In the genomic region with DNA sequence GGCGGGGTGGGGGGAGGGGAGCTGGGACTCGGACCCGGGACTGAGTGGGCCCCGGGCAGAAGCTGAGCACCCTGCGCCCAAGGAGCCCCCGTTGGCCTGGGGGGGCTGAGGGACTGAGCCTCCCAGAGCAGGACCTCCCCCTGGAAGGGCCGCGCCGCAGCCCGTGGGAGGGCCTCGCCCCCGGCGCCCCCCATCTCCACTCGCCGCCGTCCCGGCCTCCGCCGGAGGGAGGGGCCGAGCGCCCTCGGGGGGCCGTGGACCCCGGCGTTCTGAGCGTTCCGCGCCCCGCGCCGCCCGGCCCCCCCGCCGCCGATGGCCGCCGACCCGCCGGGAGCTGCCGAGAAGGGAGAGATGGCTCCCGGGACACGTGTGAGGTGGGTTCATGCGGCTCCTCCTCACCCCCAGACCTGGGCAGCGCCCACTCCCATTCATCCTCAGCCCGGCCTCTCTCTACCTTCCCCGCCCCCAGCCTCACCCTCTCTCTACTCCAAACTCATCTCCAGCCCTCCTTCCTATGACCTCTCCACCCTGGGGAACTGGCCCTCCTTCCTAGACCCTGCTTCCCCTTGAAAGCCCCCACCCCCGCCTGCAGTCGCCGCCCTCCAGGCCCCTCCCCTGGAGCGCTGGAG, we compare ENCODE assay signal across 8 cellular contexts. TPM values are rescaled to one million over a fixed set of nuclear protein-coding genes. Genes with fewer than 3 reads are reported as not detected.
DNase-seq lines count a peak whose midpoint lies in the region; ATAC-seq lines count a peak whose summit lies in the region.

No MANE protein-coding gene starts in this region.

- ATAC-seq in activated naive CD4-positive, alpha-beta T cell treated with anti-CD3 and anti-CD28 coated beads, Interleukin-2, amount 50 U/mL, for 72 hours = no peak
- ATAC-seq in stimulated activated naive CD8-positive, alpha-beta T cell treated with anti-CD3 and anti-CD28 coated beads, Interleukin-15, amount 100 ng/mL, for 72 hours = no peak
- ATAC-seq in GM18520 (IDR thresholded peaks at IDR 0.05; ENCODE audit: unreplicated experiment) = no peak

- peak; percentile 44 for DNase-seq in activated naive CD4-positive, alpha-beta T cell treated with anti-CD3 and anti-CD28 coated beads, Interleukin-2, amount 10 ng/mL, durations not matched to agents 7 days and 5 days
- DNase-seq in activated naive CD4-positive, alpha-beta T cell treated with anti-CD3 and anti-CD28 coated beads, Interleukin-2, amount 50 U/mL, for 72 hours (ENCODE audit: low spot score in 2 of 2) = no peak
- DNase-seq in activated T-helper 1 cell treated with anti-CD3 and anti-CD28 coated beads, Interleukin-12 subunit alpha, Interleukin-12 subunit beta, Interleukin-2, Interleukin-4 antibody, amounts not matched to agents 30 ng/mL and 10 ng/mL and 1 ng/mL, durations not matched to agents 14 hours and 24 hours and 36 hours (ENCODE audit: low spot score) = no peak
- DNase-seq in stimulated activated naive CD8-positive, alpha-beta T cell treated with anti-CD3 and anti-CD28 coated beads, Interleukin-15, amount 100 ng/mL, for 72 hours = no peak
- DNase-seq in inferior parietal cortex (ENCODE audit: extremely low spot score) (no peak), NCI-H187 treated with DMSO at 0.1 percent for 48 hours (lab: John Stamatoyannopoulos, UW) (no peak)

- peaks cover 6% of the 10 kb centered on the region for H3K36me3 Mint-ChIP-seq in activated naive CD4-positive, alpha-beta T cell treated with anti-CD3 and anti-CD28 coated beads, Interleukin-2, amount 10 ng/mL, durations not matched to agents 7 days and 5 days
- H3K36me3 Mint-ChIP-seq in activated naive CD4-positive, alpha-beta T cell treated with anti-CD3 and anti-CD28 coated beads, Interleukin-2, amount 50 U/mL, for 72 hours = peaks cover 0 to 5% of the 10 kb centered on the region in 2 donors
- peaks cover 6% of the 10 kb centered on the region for H3K36me3 Mint-ChIP-seq in activated T-helper 1 cell treated with anti-CD3 and anti-CD28 coated beads, Interleukin-12 subunit alpha, Interleukin-12 subunit beta, Interleukin-2, Interleukin-4 antibody, amounts not matched to agents 30 ng/mL and 10 ng/mL and 1 ng/mL, durations not matched to agents 14 hours and 24 hours and 36 hours (ENCODE audit: low read depth)

- peaks cover 36% of the 10 kb centered on the region for H3K4me1 Mint-ChIP-seq in activated naive CD4-positive, alpha-beta T cell treated with anti-CD3 and anti-CD28 coated beads, Interleukin-2, amount 10 ng/mL, durations not matched to agents 7 days and 5 days
- peaks cover 18% of the 10 kb centered on the region for H3K4me1 Mint-ChIP-seq in activated T-helper 1 cell treated with anti-CD3 and anti-CD28 coated beads, Interleukin-12 subunit alpha, Interleukin-12 subunit beta, Interleukin-2, Interleukin-4 antibody, amounts not matched to agents 30 ng/mL and 10 ng/mL and 1 ng/mL, durations not matched to agents 14 hours and 24 hours and 36 hours (ENCODE audit: low read depth)
- H3K4me1 Mint-ChIP-seq in stimulated activated naive CD8-positive, alpha-beta T cell treated with anti-CD3 and anti-CD28 coated beads, Interleukin-15, amount 100 ng/mL, for 72 hours = peaks cover 44% of the 10 kb centered on the region

- H3K4me3 Mint-ChIP-seq in activated naive CD4-positive, alpha-beta T cell treated with anti-CD3 and anti-CD28 coated beads, Interleukin-2, amount 10 ng/mL, durations not matched to agents 7 days and 5 days = peak overlapping the region; percentile 74
- H3K4me3 Mint-ChIP-seq in activated T-helper 1 cell treated with anti-CD3 and anti-CD28 coated beads, Interleukin-12 subunit alpha, Interleukin-12 subunit beta, Interleukin-2, Interleukin-4 antibody, amounts not matched to agents 30 ng/mL and 10 ng/mL and 1 ng/mL, durations not matched to agents 14 hours and 24 hours and 36 hours = peak overlapping the region; percentile 81
- H3K4me3 Mint-ChIP-seq in stimulated activated naive CD8-positive, alpha-beta T cell treated with anti-CD3 and anti-CD28 coated beads, Interleukin-15, amount 100 ng/mL, for 72 hours = peak overlapping the region; percentile 85 to 87

- H3K9me3 ChIP-seq in iPS-18c (ENCODE audit: control insufficient read depth, insufficient read depth, low read length) = peaks cover 3% of the 10 kb centered on the region

- H3K27ac Mint-ChIP-seq in activated naive CD4-positive, alpha-beta T cell treated with anti-CD3 and anti-CD28 coated beads, Interleukin-2, amount 10 ng/mL, durations not matched to agents 7 days and 5 days = no peak overlapping the region
- H3K27ac Mint-ChIP-seq in activated naive CD4-positive, alpha-beta T cell treated with anti-CD3 and anti-CD28 coated beads, Interleukin-2, amount 50 U/mL, for 72 hours = peak overlapping the region in 1 of 2 donors; percentile 63
- peak overlapping the region; percentile 72 for H3K27ac Mint-ChIP-seq in activated T-helper 1 cell treated with anti-CD3 and anti-CD28 coated beads, Interleukin-12 subunit alpha, Interleukin-12 subunit beta, Interleukin-2, Interleukin-4 antibody, amounts not matched to agents 30 ng/mL and 10 ng/mL and 1 ng/mL, durations not matched to agents 14 hours and 24 hours and 36 hours
- H3K27ac Mint-ChIP-seq in stimulated activated naive CD8-positive, alpha-beta T cell treated with anti-CD3 and anti-CD28 coated beads, Interleukin-15, amount 100 ng/mL, for 72 hours = peak overlapping the region in 1 of 2 donors; percentile 91

- no peaks in the 10 kb centered on the region for H3K27me3 Mint-ChIP-seq in activated naive CD4-positive, alpha-beta T cell treated with anti-CD3 and anti-CD28 coated beads, Interleukin-2, amount 10 ng/mL, durations not matched to agents 7 days and 5 days
- no peaks in the 10 kb centered on the region for H3K27me3 Mint-ChIP-seq in activated T-helper 1 cell treated with anti-CD3 and anti-CD28 coated beads, Interleukin-12 subunit alpha, Interleukin-12 subunit beta, Interleukin-2, Interleukin-4 antibody, amounts not matched to agents 30 ng/mL and 10 ng/mL and 1 ng/mL, durations not matched to agents 14 hours and 24 hours and 36 hours (ENCODE audit: insufficient read depth)
- no peaks in the 10 kb centered on the region for H3K27me3 Mint-ChIP-seq in stimulated activated naive CD8-positive, alpha-beta T cell treated with anti-CD3 and anti-CD28 coated beads, Interleukin-15, amount 100 ng/mL, for 72 hours

- intact Hi-C loops in activated T-helper 1 cell treated with anti-CD3 and anti-CD28 coated beads, Interleukin-12 subunit alpha, Interleukin-12 subunit beta, Interleukin-2, Interleukin-4 antibody, amounts not matched to agents 30 ng/mL and 10 ng/mL and 1 ng/mL, durations not matched to agents 14 hours and 24 hours and 36 hours (cut with micrococcal nuclease) = no loop called here

- CTCF ChIA-PET in activated naive CD4-positive, alpha-beta T cell treated with anti-CD3 and anti-CD28 coated beads, Interleukin-2, amount 10 ng/mL, durations not matched to agents 7 days and 5 days (lab: Charles Lee) = interaction anchor here (1.3 to 3.6 kb wide), 2 partner anchors 11 to 18 kb away, joined by 3 to 16 read pairs; no protein-coding TSS in a partner anchor

- H3K9me3 Mint-ChIP-seq in activated naive CD4-positive, alpha-beta T cell treated with anti-CD3 and anti-CD28 coated beads, Interleukin-2, amount 10 ng/mL, durations not matched to agents 7 days and 5 days = no peaks in the 10 kb centered on the region
- H3K9me3 Mint-ChIP-seq in activated naive CD4-positive, alpha-beta T cell treated with anti-CD3 and anti-CD28 coated beads, Interleukin-2, amount 50 U/mL, for 72 hours = no peaks in the 10 kb centered on the region
- no peaks in the 10 kb centered on the region for H3K9me3 Mint-ChIP-seq in activated T-helper 1 cell treated with anti-CD3 and anti-CD28 coated beads, Interleukin-12 subunit alpha, Interleukin-12 subunit beta, Interleukin-2, Interleukin-4 antibody, amounts not matched to agents 30 ng/mL and 10 ng/mL and 1 ng/mL, durations not matched to agents 14 hours and 24 hours and 36 hours
- H3K9me3 Mint-ChIP-seq in stimulated activated naive CD8-positive, alpha-beta T cell treated with anti-CD3 and anti-CD28 coated beads, Interleukin-15, amount 100 ng/mL, for 72 hours = no peaks in the 10 kb centered on the region

- H3K4me3 ChIP-seq in iPS-18c (ENCODE audit: insufficient read depth, low read depth, low read length) = peak overlapping the region; percentile 52

RNA-seq across cellular contexts. Expression of gene FBXL19, which starts 0.8 kb away (rescaled TPM):
- total RNA-seq in activated naive CD4-positive, alpha-beta T cell treated with anti-CD3 and anti-CD28 coated beads, Interleukin-2, amount 50 U/mL, for 72 hours = 10 to 100 TPM; 24.4 to 36.4 TPM
- 32.7 and 33.2 TPM in 2 replicates for total RNA-seq in activated T-helper 1 cell treated with anti-CD3 and anti-CD28 coated beads, Interleukin-12 subunit alpha, Interleukin-12 subunit beta, Interleukin-2, Interleukin-4 antibody, amounts not matched to agents 30 ng/mL and 10 ng/mL and 1 ng/mL, durations not matched to agents 14 hours and 24 hours and 36 hours

RNA-seq across cellular contexts. Expression of gene ORAI3, which starts 24.7 kb away (rescaled TPM):
- 10 to 100 TPM in 1 of 2 donors, 1 to 10 TPM in 1; 7.3 to 17.1 TPM for total RNA-seq in activated naive CD4-positive, alpha-beta T cell treated with anti-CD3 and anti-CD28 coated beads, Interleukin-2, amount 50 U/mL, for 72 hours
- 11.1 and 11.5 TPM in 2 replicates for total RNA-seq in activated T-helper 1 cell treated with anti-CD3 and anti-CD28 coated beads, Interleukin-12 subunit alpha, Interleukin-12 subunit beta, Interleukin-2, Interleukin-4 antibody, amounts not matched to agents 30 ng/mL and 10 ng/mL and 1 ng/mL, durations not matched to agents 14 hours and 24 hours and 36 hours

RNA-seq across cellular contexts. Expression of gene CTF1, which starts 27.8 kb away (rescaled TPM):
- under 1 TPM; 0.29 to 0.96 TPM for total RNA-seq in activated naive CD4-positive, alpha-beta T cell treated with anti-CD3 and anti-CD28 coated beads, Interleukin-2, amount 50 U/mL, for 72 hours
- 0.23 and 0.29 TPM in 2 replicates for total RNA-seq in activated T-helper 1 cell treated with anti-CD3 and anti-CD28 coated beads, Interleukin-12 subunit alpha, Interleukin-12 subunit beta, Interleukin-2, Interleukin-4 antibody, amounts not matched to agents 30 ng/mL and 10 ng/mL and 1 ng/mL, durations not matched to agents 14 hours and 24 hours and 36 hours

RNA-seq across cellular contexts. Expression of gene BCL7C, which starts 30.3 kb away (rescaled TPM):
- total RNA-seq in activated naive CD4-positive, alpha-beta T cell treated with anti-CD3 and anti-CD28 coated beads, Interleukin-2, amount 50 U/mL, for 72 hours = 10 to 100 TPM; 27.3 to 45.9 TPM
- 23.1 and 25.3 TPM in 2 replicates for total RNA-seq in activated T-helper 1 cell treated with anti-CD3 and anti-CD28 coated beads, Interleukin-12 subunit alpha, Interleukin-12 subunit beta, Interleukin-2, Interleukin-4 antibody, amounts not matched to agents 30 ng/mL and 10 ng/mL and 1 ng/mL, durations not matched to agents 14 hours and 24 hours and 36 hours

RNA-seq across cellular contexts. Expression of gene SETD1A, which starts 33.4 kb away (rescaled TPM):
- total RNA-seq in activated naive CD4-positive, alpha-beta T cell treated with anti-CD3 and anti-CD28 coated beads, Interleukin-2, amount 50 U/mL, for 72 hours = 10 to 100 TPM; 24.5 to 34.1 TPM
- total RNA-seq in activated T-helper 1 cell treated with anti-CD3 and anti-CD28 coated beads, Interleukin-12 subunit alpha, Interleukin-12 subunit beta, Interleukin-2, Interleukin-4 antibody, amounts not matched to agents 30 ng/mL and 10 ng/mL and 1 ng/mL, durations not matched to agents 14 hours and 24 hours and 36 hours = 34.0 and 38.8 TPM in 2 replicates
